ENCODE assay signal across 1 cellular context in the genomic region with DNA sequence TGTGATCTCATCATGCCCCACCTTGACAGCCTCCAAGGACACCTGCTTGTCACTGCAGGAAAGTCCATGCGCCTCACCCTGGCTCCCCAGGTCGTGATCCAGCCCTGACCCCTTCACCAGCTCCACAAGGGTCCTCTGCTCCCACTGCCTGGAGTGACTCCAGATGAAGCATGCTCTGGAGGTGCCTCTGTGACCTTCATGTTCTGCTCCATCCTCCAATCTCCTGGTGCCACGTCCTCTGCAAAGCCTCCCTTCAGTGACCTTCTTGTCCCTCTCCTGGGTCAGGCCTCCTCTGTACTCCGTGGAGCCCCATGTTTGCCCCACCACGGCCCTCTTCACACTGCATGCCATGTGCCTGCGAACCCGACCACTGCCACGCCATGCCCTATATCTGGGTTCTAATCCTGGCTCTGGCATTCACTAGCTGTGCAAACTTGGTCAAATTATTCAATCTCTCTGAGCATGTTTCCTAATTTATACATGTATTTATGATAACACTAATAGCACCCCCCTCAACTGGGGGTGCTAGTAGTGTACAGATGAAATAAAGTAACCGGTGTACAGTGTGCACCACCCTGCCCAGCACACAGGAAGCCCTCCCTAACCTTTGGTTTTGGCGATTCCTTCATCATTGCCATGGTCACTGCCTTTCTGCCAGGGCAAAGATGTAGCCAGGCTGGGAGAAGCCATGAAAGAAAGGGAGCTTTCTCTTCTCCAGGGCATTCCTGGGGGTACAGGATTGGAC.
TF ChIP-seq lines count a peak whose summit lies in the region.

No MANE protein-coding gene starts in this region.

TF ChIP-seq in IMR-90, 13 proteins besides CTCF, POLR2A, EP300 and RAD21 (continued from another document):
- TF ChIP-seq, protein P1, sequence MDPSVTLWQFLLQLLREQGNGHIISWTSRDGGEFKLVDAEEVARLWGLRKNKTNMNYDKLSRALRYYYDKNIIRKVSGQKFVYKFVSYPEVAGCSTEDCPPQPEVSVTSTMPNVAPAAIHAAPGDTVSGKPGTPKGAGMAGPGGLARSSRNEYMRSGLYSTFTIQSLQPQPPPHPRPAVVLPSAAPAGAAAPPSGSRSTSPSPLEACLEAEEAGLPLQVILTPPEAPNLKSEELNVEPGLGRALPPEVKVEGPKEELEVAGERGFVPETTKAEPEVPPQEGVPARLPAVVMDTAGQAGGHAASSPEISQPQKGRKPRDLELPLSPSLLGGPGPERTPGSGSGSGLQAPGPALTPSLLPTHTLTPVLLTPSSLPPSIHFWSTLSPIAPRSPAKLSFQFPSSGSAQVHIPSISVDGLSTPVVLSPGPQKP (IDR thresholded peaks at IDR 0.05; ENCODE audit: borderline replicate concordance, low read depth, low read length), result no peak
- TF ChIP-seq BHLHE40 (IDR thresholded peaks at IDR 0.05; ENCODE audit: low read depth, low read length), result no peak
